In the genomic region with DNA sequence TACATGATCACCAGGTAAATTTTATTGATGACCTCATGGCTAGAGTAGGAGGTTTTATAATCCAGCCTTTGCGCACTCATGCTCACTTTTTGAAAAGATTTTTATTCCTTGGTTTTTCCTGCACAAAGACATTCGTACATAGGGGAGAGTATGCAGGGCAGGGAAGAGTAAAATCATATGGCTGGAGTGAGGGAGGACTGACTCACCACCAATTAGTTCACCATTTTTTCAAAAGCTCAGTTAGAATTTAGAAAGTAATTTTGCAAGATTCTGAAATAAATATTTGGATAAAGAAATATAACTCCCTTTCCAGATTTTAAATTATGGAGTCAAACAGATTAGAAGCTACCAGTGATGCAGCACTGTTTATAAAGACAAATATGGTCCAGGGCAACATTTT, we compare ENCODE assay signal across 1 cellular context.
TF ChIP-seq lines count a peak whose summit lies in the region.

No MANE protein-coding gene starts in this region.

TF ChIP-seq in IMR-90, 13 proteins besides CTCF, POLR2A, EP300 and RAD21 (continued from another document):
- TF ChIP-seq, protein P1, sequence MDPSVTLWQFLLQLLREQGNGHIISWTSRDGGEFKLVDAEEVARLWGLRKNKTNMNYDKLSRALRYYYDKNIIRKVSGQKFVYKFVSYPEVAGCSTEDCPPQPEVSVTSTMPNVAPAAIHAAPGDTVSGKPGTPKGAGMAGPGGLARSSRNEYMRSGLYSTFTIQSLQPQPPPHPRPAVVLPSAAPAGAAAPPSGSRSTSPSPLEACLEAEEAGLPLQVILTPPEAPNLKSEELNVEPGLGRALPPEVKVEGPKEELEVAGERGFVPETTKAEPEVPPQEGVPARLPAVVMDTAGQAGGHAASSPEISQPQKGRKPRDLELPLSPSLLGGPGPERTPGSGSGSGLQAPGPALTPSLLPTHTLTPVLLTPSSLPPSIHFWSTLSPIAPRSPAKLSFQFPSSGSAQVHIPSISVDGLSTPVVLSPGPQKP (IDR thresholded peaks at IDR 0.05; ENCODE audit: borderline replicate concordance, low read depth, low read length), result no peak
- no peak for TF ChIP-seq BHLHE40 (IDR thresholded peaks at IDR 0.05; ENCODE audit: low read depth, low read length)
- TF ChIP-seq MAZ (IDR thresholded peaks at IDR 0.05; ENCODE audit: borderline replicate concordance, low read depth, low read length), result no peak
- TF ChIP-seq MAFK (IDR thresholded peaks at IDR 0.05; ENCODE audit: low read depth, low read length), result no peak
- TF ChIP-seq USF2 (IDR thresholded peaks at IDR 0.05; ENCODE audit: low read depth, low read length), result no peak
- TF ChIP-seq CEBPB (IDR thresholded peaks at IDR 0.05; ENCODE audit: low read depth, low read length), result no peak
- no peak for TF ChIP-seq RFX5 (IDR thresholded peaks at IDR 0.05; ENCODE audit: low read depth, low read length)
- TF ChIP-seq RCOR1 (IDR thresholded peaks at IDR 0.05; ENCODE audit: insufficient replicate concordance, low read length), result no peak
- no peak for TF ChIP-seq MXI1 (IDR thresholded peaks at IDR 0.05; ENCODE audit: borderline replicate concordance, low read depth, low read length)
